22 cellular contexts compared by ENCODE assay signal in the genomic region with DNA sequence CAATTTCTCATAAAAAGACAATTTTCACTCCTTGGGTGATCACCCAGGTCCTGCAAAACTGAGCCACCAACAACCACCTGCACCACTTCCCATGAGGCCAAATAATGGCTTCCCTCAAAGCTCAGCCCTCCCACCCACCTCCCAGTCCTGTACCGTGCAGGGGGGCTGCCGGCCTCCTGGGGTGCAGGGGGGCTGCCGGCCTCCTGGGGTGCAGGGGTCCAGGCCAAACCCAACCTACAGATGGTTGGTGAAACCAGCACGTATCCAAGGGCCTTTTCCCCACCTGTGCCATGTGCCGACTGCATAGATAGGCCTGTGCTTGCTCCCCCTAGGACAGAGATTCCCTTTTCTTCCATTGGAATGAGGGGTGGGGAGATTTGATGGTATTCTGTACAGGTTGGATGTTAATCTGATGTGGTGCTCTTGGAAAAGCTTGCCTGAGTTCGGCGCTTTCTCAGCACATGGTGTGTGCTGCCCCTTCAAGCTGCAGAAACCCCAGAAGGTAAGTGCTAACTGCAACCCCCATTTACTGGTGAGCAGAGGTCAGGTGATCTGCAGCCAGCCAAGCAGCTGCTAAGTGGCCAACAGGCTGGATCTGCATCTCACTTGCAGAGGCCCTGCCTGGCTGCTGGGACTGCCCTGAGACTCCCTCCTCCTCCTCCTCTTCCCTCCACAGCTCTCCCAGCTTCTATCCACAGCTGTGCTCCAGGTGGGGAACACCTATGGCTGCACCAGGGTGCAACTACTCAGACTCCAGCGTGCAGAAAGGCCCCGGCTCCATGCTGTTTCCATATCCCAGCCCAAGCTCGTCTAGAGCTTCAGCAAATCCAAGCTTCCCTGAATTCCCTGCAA. TPM values are rescaled to one million over a fixed set of nuclear protein-coding genes. Genes with fewer than 3 reads are reported as not detected.
DNase-seq lines count a peak whose midpoint lies in the region; ATAC-seq and TF ChIP-seq lines count a peak whose summit lies in the region.
"Had no signal": no experiment of that assay in that cellular context is flagged by ENCODE, and none has a peak within 500 bp of the region (broad histone marks: within the 10 kb centered on the region; RNA-seq: fewer than 3 reads in every experiment).

No MANE protein-coding gene starts in this region.

- no peak overlapping the region for H3K18ac ChIP-seq in neuronal stem cell (ENCODE audit: low read length)

- H3K27ac ChIP-seq in neuronal stem cell (replicated peaks; ENCODE audit: low read length), result no peak overlapping the region
- H3K27ac ChIP-seq: C4-2B had no signal

- H2BK12ac ChIP-seq in neuronal stem cell (ENCODE audit: low read length), result no peak overlapping the region

- H4K8ac ChIP-seq in neuronal stem cell (ENCODE audit: low read depth, low read length), result no peak overlapping the region

- H3K23ac ChIP-seq in neuronal stem cell (ENCODE audit: low read depth, low read length, poor library complexity), result no peak overlapping the region

- H2BK15ac ChIP-seq in neuronal stem cell (ENCODE audit: low read length), result no peak overlapping the region

- no peak overlapping the region for H3K9ac ChIP-seq in neuronal stem cell (ENCODE audit: low read depth, low read length, poor library complexity)

- H3K36me3 ChIP-seq in neuronal stem cell (replicated peaks in 1 of 2; ENCODE audit: control insufficient read depth in 2 of 2, insufficient read depth in 2 of 2, low read length in 2 of 2), result no peaks in the 10 kb centered on the region
- H3K36me3 ChIP-seq in mucosa of descending colon (ENCODE audit: low read depth), result no peaks in the 10 kb centered on the region

- peak overlapping the region; percentile 72 for H4K91ac ChIP-seq in neuronal stem cell (ENCODE audit: low read depth, low read length, poor library complexity)

- H2AFZ ChIP-seq in neuronal stem cell (ENCODE audit: low read length), result peak overlapping the region; percentile 77

- no peak overlapping the region for H3K4me3 ChIP-seq in neuronal stem cell (ENCODE audit: low read length in 2 of 2)
- no peak overlapping the region for H3K4me3 ChIP-seq in mucosa of descending colon
- no peak overlapping the region for H3K4me3 ChIP-seq in lower leg skin (ENCODE audit: low read depth, poor library complexity, severe bottlenecking)

- H3K79me1 ChIP-seq in neuronal stem cell (ENCODE audit: low read depth, low read length), result no peaks in the 10 kb centered on the region

- in situ Hi-C loops in GM13976 (cut with MboI; ENCODE audit: low sequenced_read_pairs, unreplicated experiment), result no loop called here

- ATAC-seq in mucosa of descending colon (no peak), GM18868 (IDR thresholded peaks at IDR 0.05; ENCODE audit: unreplicated experiment) (no peak)

- no peak for TF ChIP-seq CTCF in GM13976 (IDR thresholded peaks at IDR 0.05; ENCODE audit: borderline replicate concordance, control extremely low read depth, extremely low read depth, insufficient read depth, missing control alignments)
- no peak for TF ChIP-seq CTCF in mucosa of descending colon (IDR thresholded peaks at IDR 0.05)
- TF ChIP-seq CTCF in lower leg skin (IDR thresholded peaks at IDR 0.05), result no peak

- H3K4me1 ChIP-seq in neuronal stem cell (ENCODE audit: control insufficient read depth in 2 of 2, insufficient read depth in 1 of 2, low read depth in 1 of 2, low read length in 2 of 2), result peaks cover 0 to 1% of the 10 kb centered on the region in 2 donors
- no peaks in the 10 kb centered on the region for H3K4me1 ChIP-seq in mucosa of descending colon (ENCODE audit: low read depth)

- peaks cover 0 to 3% (median 0%) of the 10 kb centered on the region in 3 experiments for H3K27me3 ChIP-seq in neuronal stem cell (ENCODE audit: control insufficient read depth in 3 of 3, insufficient read depth in 3 of 3, low read depth in 1 of 3, low read length in 3 of 3)

- H2BK5ac ChIP-seq in neuronal stem cell (ENCODE audit: low read length), result no peak overlapping the region

- H3K4me2 ChIP-seq in neuronal stem cell (ENCODE audit: insufficient read depth, low read length, poor library complexity, severe bottlenecking), result no peak overlapping the region

- WGBS in neuronal stem cell (ENCODE audit: extremely low coverage in 2 of 2, insufficient read length in 2 of 2, insufficient replicate concordance in 1 of 2), 2 donors, result no CpG with 5 or more reads among the region's 10 CpGs
- WGBS in lower leg skin, 2 donors, result 64 to 73% methylated on average over 10 of the region's 10 CpGs

- H3K14ac ChIP-seq in neuronal stem cell (ENCODE audit: low read length), result peak overlapping the region; percentile 17

- TF ChIP-seq POLR2A in lower leg skin (IDR thresholded peaks at IDR 0.05), result no peak

- intact Hi-C loops in mucosa of descending colon (cut with DNase I, micrococcal nuclease) (no loop called here), lower leg skin (cut with DNase I; ENCODE audit: low total_unique reads) (no loop called here)

- no peak overlapping the region for H2AK5ac ChIP-seq in neuronal stem cell (ENCODE audit: low read depth, low read length)

- DNase-seq in GM13976 (ENCODE audit: low spot score) (peak; percentile 13), SK-N-DZ (ENCODE audit: low spot score) (peak; percentile 30), iPS-NIHi7 (ENCODE audit: extremely low spot score) (peak; percentile 10), neuronal stem cell (ENCODE audit: low spot score) (no peak), mucosa of descending colon (no peak), lower leg skin (ENCODE audit: low spot score in 2 of 2) (no peak)
- DNase-seq in stimulated activated CD4-positive, alpha-beta T cell treated with anti-CD3 and anti-CD28 coated beads, Interleukin-1b, Interleukin-23, amount 100 ng/mL, for 48 hours, result no peak
- DNase-seq: DMS53, GF-D8, HCEC 1CT, KG1, MV-4-11, NCI-H1105 treated with DMSO at 0.1 percent for 48 hours, NCI-H1694, NCI-H2081, NCI-H2171 treated with DMSO at 0.1 percent for 48 hours, NCI-H446 treated with DMSO at 0.1 percent for 48 hours, NCI-H526 treated with DMSO at 0.1 percent for 48 hours, OCI-M1, Right ventricle myocardium superior had no signal

- H2BK120ac ChIP-seq in neuronal stem cell (ENCODE audit: low read depth, low read length), result no peak overlapping the region

- H3K9me3 ChIP-seq in neuronal stem cell (replicated peaks in 1 of 2; ENCODE audit: control insufficient read depth in 2 of 2, insufficient read depth in 1 of 2, low read depth in 1 of 2, low read length in 2 of 2) (no peaks in the 10 kb centered on the region), mucosa of descending colon (no peaks in the 10 kb centered on the region)

- H3K4ac ChIP-seq in neuronal stem cell (ENCODE audit: low read length), result no peak overlapping the region

RNA-seq across cellular contexts. Expression of a gene that starts 38.8 kb away (rescaled TPM):
- polyA plus RNA-seq in SK-N-DZ (2014; cell fraction: cytosol; rRNA removed), result 87.5 and 91.6 TPM in 2 replicates
- 59.5 and 69.1 TPM in 2 replicates for polyA plus RNA-seq in SK-N-DZ (2014; cell fraction: nucleus; rRNA removed)
- polyA plus RNA-seq in neuronal stem cell (2013, experiment 1 of 2), result 139 TPM
- polyA plus RNA-seq in neuronal stem cell (2013, experiment 2 of 2), result 146 TPM
- 10 to 100 TPM; 32.2 to 36.1 (median 32.4) TPM for total RNA-seq in mucosa of descending colon
- 10 to 100 TPM; 29.6 to 41.3 (median 39.6) TPM for total RNA-seq in lower leg skin

RNA-seq across cellular contexts. Expression of a gene that starts 47.6 kb away (rescaled TPM):
- not detected in 2 replicates for polyA plus RNA-seq in SK-N-DZ (2014; cell fraction: cytosol; rRNA removed)
- polyA plus RNA-seq in SK-N-DZ (2014; cell fraction: nucleus; rRNA removed), result not detected in 2 replicates
- not detected for polyA plus RNA-seq in neuronal stem cell (2013, experiment 1 of 2)
- not detected for polyA plus RNA-seq in neuronal stem cell (2013, experiment 2 of 2)
- total RNA-seq in mucosa of descending colon (not detected), lower leg skin (not detected)
- total RNA-seq: Right ventricle myocardium superior had no signal

Comparison
In these comparisons a context has a peak if more than half of its experiments do, and no peak if none do; other contexts are left out.
1. DNase-seq: peak in GM13976 (single experiment), SK-N-DZ (single experiment) and iPS-NIHi7 (single experiment); none in neuronal stem cell (single experiment), mucosa of descending colon (0 of 3), stimulated activated CD4-positive, alpha-beta T cell treated with anti-CD3 and anti-CD28 coated beads, Interleukin-1b, Interleukin-23, amount 100 ng/mL, for 48 hours (single experiment) and lower leg skin (0 of 2).